Comparison of ENCODE assay signal across 10 cellular contexts in genomic region chr3:47024932-47025331, GRCh38. TPM values are rescaled to one million over a fixed set of nuclear protein-coding genes. Genes with fewer than 3 reads are reported as not detected.
DNase-seq lines count a peak whose midpoint lies in the region; TF ChIP-seq lines count a peak whose summit lies in the region.
"Had no signal": no experiment of that assay in that cellular context is flagged by ENCODE, and none has a peak within 500 bp of the region (broad histone marks: within the 10 kb centered on the region; RNA-seq: fewer than 3 reads in every experiment).

No MANE protein-coding gene starts in this region.

- TF ChIP-seq CTCF in LNCaP clone FGC (IDR thresholded peaks at IDR 0.05; ENCODE audit: control insufficient read depth, extremely low read depth, insufficient read depth), result peak; percentile 34
- no peak for TF ChIP-seq CTCF in chondrocyte (IDR thresholded peaks at IDR 0.05)
- TF ChIP-seq CTCF in nephron progenitor cell (IDR thresholded peaks at IDR 0.05), result no peak
- no peak for TF ChIP-seq CTCF in suprapubic skin (IDR thresholded peaks at IDR 0.05)

- peak overlapping the region in 5 of 8 donors; percentile 11 to 56 (median 44) for H3K27ac Mint-ChIP-seq in CD8-positive, alpha-beta memory T cell
- H3K27ac Mint-ChIP-seq in chondrocyte (ENCODE audit: unreplicated experiment) (peak overlapping the region; percentile 28), nephron progenitor cell (peak overlapping the region; percentile 7)

- no peaks in the 10 kb centered on the region for H3K4me1 ChIP-seq in CD8-positive, alpha-beta memory T cell (ENCODE audit: insufficient read depth, low read length)
- H3K4me1 ChIP-seq in suprapubic skin, result peaks cover 14% of the 10 kb centered on the region

- peaks cover 3 to 48% (median 11%) of the 10 kb centered on the region in 3 donors for H3K36me3 Mint-ChIP-seq in CD8-positive, alpha-beta memory T cell
- H3K36me3 Mint-ChIP-seq in chondrocyte (ENCODE audit: low read depth), result peaks cover 9% of the 10 kb centered on the region
- H3K36me3 Mint-ChIP-seq in nephron progenitor cell (ENCODE audit: low read depth), result peaks cover 38% of the 10 kb centered on the region

- no peak overlapping the region for H3K4me3 Mint-ChIP-seq in CD8-positive, alpha-beta memory T cell
- no peak overlapping the region for H3K4me3 Mint-ChIP-seq in chondrocyte (ENCODE audit: unreplicated experiment)
- no peak overlapping the region for H3K4me3 Mint-ChIP-seq in nephron progenitor cell
- H3K4me3 Mint-ChIP-seq: activated T-cell treated with anti-CD3 and anti-CD28 coated beads, Interleukin-2, amount 50 U/mL, for 4 hours had no signal

- TF ChIP-seq POLR2A in suprapubic skin (IDR thresholded peaks at IDR 0.05), result no peak

- H3K9me3 ChIP-seq in CD8-positive, alpha-beta memory T cell (ENCODE audit: low read length), result no peaks in the 10 kb centered on the region
- no peaks in the 10 kb centered on the region for H3K9me3 ChIP-seq in suprapubic skin
- H3K9me3 ChIP-seq: SJSA1 had no signal

- peaks cover 22 to 53% (median 31%) of the 10 kb centered on the region in 3 donors for H3K4me1 Mint-ChIP-seq in CD8-positive, alpha-beta memory T cell
- peaks cover 7% of the 10 kb centered on the region for H3K4me1 Mint-ChIP-seq in chondrocyte (ENCODE audit: low read depth)
- H3K4me1 Mint-ChIP-seq in nephron progenitor cell, result no peaks in the 10 kb centered on the region

- TF ChIP-seq EP300 in suprapubic skin (IDR thresholded peaks at IDR 0.05), result no peak

- H3K9me3 Mint-ChIP-seq in CD8-positive, alpha-beta memory T cell, result no peaks in the 10 kb centered on the region
- H3K9me3 Mint-ChIP-seq in chondrocyte (ENCODE audit: low read depth) (no peaks in the 10 kb centered on the region), nephron progenitor cell (no peaks in the 10 kb centered on the region)
- H3K9me3 Mint-ChIP-seq: activated T-cell treated with anti-CD3 and anti-CD28 coated beads, Interleukin-2, amount 50 U/mL, for 4 hours had no signal

- POLR2A ChIA-PET in CD8-positive, alpha-beta memory T cell (lab: Charles Lee), result interaction anchor here (0.8 kb wide), 1 partner anchor 10 kb away, joined by 3 read pairs; no protein-coding TSS in a partner anchor

- no peaks in the 10 kb centered on the region for H3K27me3 Mint-ChIP-seq in CD8-positive, alpha-beta memory T cell
- no peaks in the 10 kb centered on the region for H3K27me3 Mint-ChIP-seq in chondrocyte (ENCODE audit: low read depth)
- no peaks in the 10 kb centered on the region for H3K27me3 Mint-ChIP-seq in nephron progenitor cell (ENCODE audit: low read depth, poor library complexity)

- no peak overlapping the region for H3K4me3 ChIP-seq in CD8-positive, alpha-beta memory T cell (ENCODE audit: low read length)
- H3K4me3 ChIP-seq in LNCaP clone FGC (ENCODE audit: low read depth, low read length), result no peak overlapping the region
- H3K4me3 ChIP-seq in suprapubic skin, result no peak overlapping the region
- H3K4me3 ChIP-seq: SJSA1 had no signal

- H3K36me3 ChIP-seq in CD8-positive, alpha-beta memory T cell (ENCODE audit: insufficient read depth, low read length), result peaks cover 9% of the 10 kb centered on the region
- H3K36me3 ChIP-seq in suprapubic skin, result peaks cover 6% of the 10 kb centered on the region

- DNase-seq in CD8-positive, alpha-beta memory T cell, result no peak
- DNase-seq in LNCaP clone FGC (ENCODE audit: low read depth) (no peak), chondrocyte (ENCODE audit: low spot score) (no peak), nephron progenitor cell (no peak), nucleus accumbens (lab: John Stamatoyannopoulos, UW) (no peak), anterior cingulate cortex (lab: John Stamatoyannopoulos, UW) (no peak), suprapubic skin (ENCODE audit: low spot score in 2 of 2) (no peak), NCI-H82 (lab: John Stamatoyannopoulos, UW) (no peak)
- DNase-seq: activated T-cell treated with anti-CD3 and anti-CD28 coated beads, Interleukin-2, amount 50 U/mL, for 4 hours had no signal

- CTCF ChIA-PET in CD8-positive, alpha-beta memory T cell (lab: Charles Lee), result no interaction called here

- H3K27ac ChIP-seq in CD8-positive, alpha-beta memory T cell (ENCODE audit: low read depth, low read length), result no peak overlapping the region
- H3K27ac ChIP-seq in suprapubic skin, result no peak overlapping the region
- H3K27ac ChIP-seq: SJSA1 had no signal

- H3K27me3 ChIP-seq in CD8-positive, alpha-beta memory T cell (ENCODE audit: insufficient read depth, low read length, poor library complexity, severe bottlenecking), result no peaks in the 10 kb centered on the region
- H3K27me3 ChIP-seq in suprapubic skin, result no peaks in the 10 kb centered on the region
- H3K27me3 ChIP-seq: SJSA1 had no signal

RNA-seq across cellular contexts. Expression of gene NBEAL2, which starts 45.5 kb away (rescaled TPM):
- total RNA-seq in CD8-positive, alpha-beta memory T cell, result 10 to 100 TPM; 76.2 to 83.5 TPM
- polyA plus RNA-seq in CD8-positive, alpha-beta memory T cell, result 12.8 TPM
- total RNA-seq in chondrocyte, result 15.9 to 18.1 TPM (median 16.5 TPM) in 3 replicates
- 100 to 1,000 TPM; 317 to 865 (median 347) TPM for total RNA-seq in suprapubic skin

RNA-seq across cellular contexts. Expression of gene CCDC12, which starts 48.4 kb away (rescaled TPM):
- total RNA-seq in CD8-positive, alpha-beta memory T cell, result 10 to 100 TPM; 56.4 to 59.8 TPM
- polyA plus RNA-seq in CD8-positive, alpha-beta memory T cell, result 114 TPM
- total RNA-seq in chondrocyte, result 21.8 to 23.3 TPM (median 22.3 TPM) in 3 replicates
- 10 to 100 TPM; 56.1 to 86.8 (median 81.6) TPM for total RNA-seq in suprapubic skin
